In the genomic region with DNA sequence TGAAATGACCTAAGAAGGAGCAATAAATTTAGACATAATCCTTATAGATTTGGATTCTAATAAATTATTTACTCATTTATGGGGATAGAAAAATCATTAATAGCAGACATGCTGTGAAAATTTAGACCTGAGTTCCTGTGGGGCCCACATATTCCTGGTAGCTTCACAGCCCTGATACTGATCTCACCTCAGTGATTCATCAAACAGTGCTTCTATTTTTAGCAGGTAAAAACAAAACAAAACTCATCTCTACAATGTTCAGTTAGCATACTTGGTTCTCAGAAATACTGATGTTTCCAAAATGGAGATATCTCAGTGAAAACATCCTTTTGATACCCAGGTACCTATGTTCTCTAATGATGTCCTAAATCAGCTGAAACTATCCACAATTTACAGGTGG, we compare ENCODE assay signal across 22 cellular contexts.
"Had no signal": no experiment of that assay in that cellular context is flagged by ENCODE, and none has a peak within 500 bp of the region (broad histone marks: within the 10 kb centered on the region; RNA-seq: fewer than 3 reads in every experiment).

No MANE protein-coding gene starts in this region.

- H3K4me1 ChIP-seq: breast epithelium, esophagus squamous epithelium, gastrocnemius medialis, left lung, neural progenitor cell, transverse colon had no signal

- H3K27ac Mint-ChIP-seq: activated naive CD8-positive, alpha-beta T cell treated with anti-CD3 and anti-CD28 coated beads, Interleukin-2, amount 10 ng/mL, durations not matched to agents 7 days and 5 days; activated T-helper 17 cell treated with anti-CD3 and anti-CD28 coated beads, Interleukin-2, amount 50 U/mL, for 72 hours; naive thymus-derived CD8-positive, alpha-beta T cell; neural progenitor cell; stimulated activated memory B cell treated with anti-CD40 and anti-IgM and Interleukin-4, amounts not matched to agents 10 μg/mL and 1 μg/mL and 100 μg/mL, for 72 hours had no signal

- H3K27me3 Mint-ChIP-seq: activated naive CD8-positive, alpha-beta T cell treated with anti-CD3 and anti-CD28 coated beads, Interleukin-2, amount 10 ng/mL, durations not matched to agents 7 days and 5 days; activated T-helper 17 cell treated with anti-CD3 and anti-CD28 coated beads, Interleukin-2, amount 50 U/mL, for 72 hours; naive thymus-derived CD8-positive, alpha-beta T cell; stimulated activated memory B cell treated with anti-CD40 and anti-IgM and Interleukin-4, amounts not matched to agents 10 μg/mL and 1 μg/mL and 100 μg/mL, for 72 hours had no signal

- DNase-seq: activated CD4-positive, alpha-beta T cell treated with anti-CD3 and anti-CD28 coated beads, Interleukin-2, amount 50 U/mL, for 1 hour; activated CD4-positive, CD25-positive, alpha-beta regulatory T cell treated with anti-CD3 and anti-CD28 coated beads, Interleukin-2, amount 50 U/mL, for 72 hours; activated naive CD4-positive, alpha-beta T cell; activated naive CD8-positive, alpha-beta T cell treated with anti-CD3 and anti-CD28 coated beads, Interleukin-2, amount 10 ng/mL, durations not matched to agents 7 days and 5 days; activated T-cell treated with anti-CD3 and anti-CD28 coated beads, Interleukin-2, amount 50 U/mL, for 1 hour; amniotic stem cell; esophagus squamous epithelium; gastrocnemius medialis; hippocampal formation; kidney glomerular epithelial cell; left lung; naive thymus-derived CD8-positive, alpha-beta T cell; small intestine; transverse colon; WERI-Rb-1 had no signal

- H3K4me3 Mint-ChIP-seq: activated naive CD8-positive, alpha-beta T cell treated with anti-CD3 and anti-CD28 coated beads, Interleukin-2, amount 10 ng/mL, durations not matched to agents 7 days and 5 days; activated T-helper 17 cell treated with anti-CD3 and anti-CD28 coated beads, Interleukin-2, amount 50 U/mL, for 72 hours; naive thymus-derived CD8-positive, alpha-beta T cell; neural progenitor cell; stimulated activated memory B cell treated with anti-CD40 and anti-IgM and Interleukin-4, amounts not matched to agents 10 μg/mL and 1 μg/mL and 100 μg/mL, for 72 hours had no signal

- H3K27ac ChIP-seq: breast epithelium, coronary artery, esophagus squamous epithelium, gastrocnemius medialis, left lung, neural progenitor cell, transverse colon, WERI-Rb-1 had no signal

- ATAC-seq: activated T-helper 17 cell treated with anti-CD3 and anti-CD28 coated beads, Interleukin-2, amount 50 U/mL, for 72 hours; gastrocnemius medialis; left lung; naive thymus-derived CD8-positive, alpha-beta T cell; sciatic nerve; stimulated activated memory B cell treated with anti-CD40 and anti-IgM and Interleukin-4, amounts not matched to agents 10 μg/mL and 1 μg/mL and 100 μg/mL, for 72 hours had no signal

- H3K36me3 Mint-ChIP-seq: activated naive CD8-positive, alpha-beta T cell treated with anti-CD3 and anti-CD28 coated beads, Interleukin-2, amount 10 ng/mL, durations not matched to agents 7 days and 5 days; neural progenitor cell; stimulated activated memory B cell treated with anti-CD40 and anti-IgM and Interleukin-4, amounts not matched to agents 10 μg/mL and 1 μg/mL and 100 μg/mL, for 72 hours had no signal

- H3K9me3 ChIP-seq: gastrocnemius medialis, transverse colon had no signal

- H2AFZ ChIP-seq: neural progenitor cell had no signal

- H3K27me3 ChIP-seq: breast epithelium, esophagus squamous epithelium, gastrocnemius medialis, left lung, neural progenitor cell, transverse colon had no signal

- H3K4me1 Mint-ChIP-seq: activated naive CD8-positive, alpha-beta T cell treated with anti-CD3 and anti-CD28 coated beads, Interleukin-2, amount 10 ng/mL, durations not matched to agents 7 days and 5 days; activated T-helper 17 cell treated with anti-CD3 and anti-CD28 coated beads, Interleukin-2, amount 50 U/mL, for 72 hours; naive thymus-derived CD8-positive, alpha-beta T cell; neural progenitor cell; stimulated activated memory B cell treated with anti-CD40 and anti-IgM and Interleukin-4, amounts not matched to agents 10 μg/mL and 1 μg/mL and 100 μg/mL, for 72 hours had no signal

- H3K4me2 ChIP-seq: neural progenitor cell had no signal

- H3K4me3 ChIP-seq: breast epithelium, coronary artery, esophagus squamous epithelium, gastrocnemius medialis, left lung, lung, neural progenitor cell, transverse colon had no signal

- H3K9ac ChIP-seq: neural progenitor cell had no signal

- H3K36me3 ChIP-seq: breast epithelium, esophagus squamous epithelium, gastrocnemius medialis, left lung, neural progenitor cell, transverse colon, WERI-Rb-1 had no signal
